14 cellular contexts compared by ENCODE assay signal in the genomic region with DNA sequence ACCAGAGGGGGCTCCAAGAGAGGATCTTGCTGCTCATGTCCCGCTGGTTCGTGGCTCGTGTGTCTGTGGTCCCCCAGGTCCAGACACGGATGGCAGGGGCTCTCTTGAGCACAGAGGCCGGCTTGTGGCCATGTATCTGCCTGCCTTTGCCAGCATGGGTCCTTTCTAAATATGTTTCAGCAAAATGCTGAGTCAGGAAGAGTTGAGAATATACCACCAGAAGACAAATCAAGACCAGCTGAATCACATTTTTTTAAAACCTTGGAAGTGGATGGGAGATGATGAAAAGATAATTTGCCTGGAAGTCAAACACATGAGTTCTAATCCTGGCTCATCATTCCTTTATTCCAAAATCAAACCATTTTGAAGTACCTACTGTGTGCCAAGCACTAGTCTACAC. TPM values are rescaled to one million over a fixed set of nuclear protein-coding genes. Genes with fewer than 3 reads are reported as not detected.
DNase-seq lines count a peak whose midpoint lies in the region; ATAC-seq and TF ChIP-seq lines count a peak whose summit lies in the region.
"Had no signal": no experiment of that assay in that cellular context is flagged by ENCODE, and none has a peak within 500 bp of the region (broad histone marks: within the 10 kb centered on the region; RNA-seq: fewer than 3 reads in every experiment).

No MANE protein-coding gene starts in this region.

- H3K4me3 Mint-ChIP-seq in Calu3 (ENCODE audit: low read depth, unreplicated experiment) = no peak overlapping the region
- H3K4me3 Mint-ChIP-seq: activated CD4-positive, alpha-beta memory T cell treated with anti-CD3 and anti-CD28 coated beads, Interleukin-2, amount 10 ng/mL, durations not matched to agents 7 days and 5 days had no signal

- no peaks in the 10 kb centered on the region for H3K9me3 Mint-ChIP-seq in Calu3 (ENCODE audit: low read depth, unreplicated experiment)
- H3K9me3 Mint-ChIP-seq: activated CD4-positive, alpha-beta memory T cell treated with anti-CD3 and anti-CD28 coated beads, Interleukin-2, amount 10 ng/mL, durations not matched to agents 7 days and 5 days had no signal

- ATAC-seq in heart right ventricle (peak in 2 of 8 donors; percentile 5 to 6), Right ventricle myocardium superior (ENCODE audit: poor library complexity) (no peak)

- H3K36me3 ChIP-seq in heart right ventricle (peaks cover 0 to 74% (median 16%) of the 10 kb centered on the region in 9 donors), fibroblast of lung (ENCODE audit: control insufficient read depth, insufficient read depth, low read length) (no peaks in the 10 kb centered on the region), parathyroid adenoma (ENCODE audit: control insufficient read depth, insufficient read depth, low read length) (no peaks in the 10 kb centered on the region), PC-9 (ENCODE audit: low read depth) (peaks cover 20% of the 10 kb centered on the region)
- H3K36me3 ChIP-seq: prostate gland had no signal

- H3K27ac Mint-ChIP-seq in Calu3 (ENCODE audit: unreplicated experiment) = no peak overlapping the region
- H3K27ac Mint-ChIP-seq: activated CD4-positive, alpha-beta memory T cell treated with anti-CD3 and anti-CD28 coated beads, Interleukin-2, amount 10 ng/mL, durations not matched to agents 7 days and 5 days had no signal

- H3K4me1 ChIP-seq in heart right ventricle (peaks cover 16 to 90% (median 63%) of the 10 kb centered on the region in 9 donors), fibroblast of lung (ENCODE audit: control insufficient read depth, extremely low read depth, insufficient read depth, low read length) (peaks cover 47% of the 10 kb centered on the region), parathyroid adenoma (peaks cover 13% of the 10 kb centered on the region), PC-9 (replicated peaks; ENCODE audit: insufficient read depth) (no peaks in the 10 kb centered on the region)
- H3K4me1 ChIP-seq: prostate gland had no signal

- H3K79me2 ChIP-seq in fibroblast of lung (ENCODE audit: control insufficient read depth, insufficient read depth, low read length) = no peaks in the 10 kb centered on the region
- peaks cover 6% of the 10 kb centered on the region for H3K79me2 ChIP-seq in parathyroid adenoma
- no peaks in the 10 kb centered on the region for H3K79me2 ChIP-seq in PC-9 (ENCODE audit: low read depth)

- H3K4me2 ChIP-seq in fibroblast of lung (ENCODE audit: extremely low read depth, insufficient read depth, low read length) (peak overlapping the region; percentile 15), parathyroid adenoma (ENCODE audit: low read length) (no peak overlapping the region), PC-9 (no peak overlapping the region)

- 53 to 60% methylated on average over 5 of the region's 5 CpGs for WGBS in heart right ventricle, 2 donors

- H3F3A ChIP-seq in PC-9 (ENCODE audit: insufficient read depth, low read depth) = no peaks in the 10 kb centered on the region

- H3K4me1 Mint-ChIP-seq in Calu3 (ENCODE audit: low read depth, unreplicated experiment) = no peaks in the 10 kb centered on the region
- H3K4me1 Mint-ChIP-seq: activated CD4-positive, alpha-beta memory T cell treated with anti-CD3 and anti-CD28 coated beads, Interleukin-2, amount 10 ng/mL, durations not matched to agents 7 days and 5 days had no signal

- H2AFZ ChIP-seq in fibroblast of lung (ENCODE audit: low read length) (no peak overlapping the region), parathyroid adenoma (no peak overlapping the region), PC-9 (no peak overlapping the region)

- TF ChIP-seq CTCF in heart right ventricle (IDR thresholded peaks at IDR 0.05) (no peak), fibroblast of lung (conservative IDR thresholded peaks at IDR 0.05 in 1 of 2, IDR thresholded peaks at IDR 0.05 in 1 of 2; ENCODE audit: low read depth in 1 of 2, low read length in 2 of 2) (no peak), parathyroid adenoma (IDR thresholded peaks at IDR 0.05) (no peak), PC-9 (conservative IDR thresholded peaks at IDR 0.05) (no peak), Calu3 (IDR thresholded peaks at IDR 0.05; ENCODE audit: unreplicated experiment) (no peak)

- no peak overlapping the region for H3K4me3 ChIP-seq in heart right ventricle
- H3K4me3 ChIP-seq in fibroblast of lung (replicated peaks in 1 of 4; ENCODE audit: control extremely low read depth in 1 of 4, insufficient read depth in 1 of 4, low read depth in 3 of 4, low read length in 4 of 4) = no peak overlapping the region
- H3K4me3 ChIP-seq in parathyroid adenoma (ENCODE audit: low read depth, low read length) = no peak overlapping the region
- no peak overlapping the region for H3K4me3 ChIP-seq in PC-9
- H3K4me3 ChIP-seq: prostate gland had no signal

- H3K9ac ChIP-seq in fibroblast of lung (ENCODE audit: insufficient read depth, low read length) (no peak overlapping the region), parathyroid adenoma (no peak overlapping the region)

- intact Hi-C loops in heart right ventricle (cut with DNase I) (loop anchor here in 3 of 10 donors (5.0 to 10.0 kb wide), 3 partner anchors 42 to 54 kb away; a partner anchor contains a TSS), Right ventricle myocardium superior (cut with DNase I) (loop anchor here (10.0 kb wide), 1 partner anchor 54 kb away; a partner anchor contains a TSS), PC-9 (cut with micrococcal nuclease; ENCODE audit: unreplicated experiment) (no loop called here), Calu3 (cut with micrococcal nuclease; ENCODE audit: unreplicated experiment) (no loop called here)

- H4K20me1 ChIP-seq in fibroblast of lung (ENCODE audit: control insufficient read depth, extremely low read depth, insufficient read depth, low read length) (no peaks in the 10 kb centered on the region), PC-9 (ENCODE audit: insufficient read depth) (no peaks in the 10 kb centered on the region)

- H3K36me3 Mint-ChIP-seq in Calu3 (ENCODE audit: insufficient read depth, unreplicated experiment) = no peaks in the 10 kb centered on the region

- DNase-seq in heart right ventricle = no peak
- DNase-seq in Right ventricle myocardium superior = no peak
- no peak for DNase-seq in fibroblast of lung (ENCODE audit: low read depth in 2 of 2)
- DNase-seq in NCI-H1417 treated with DMSO at 0.1 percent for 48 hours (lab: John Stamatoyannopoulos, UW) = no peak
- no peak for DNase-seq in PC-9
- no peak for DNase-seq in KG1 (lab: John Stamatoyannopoulos, UW)
- DNase-seq in Calu3 = no peak
- DNase-seq: activated CD4-positive, alpha-beta memory T cell treated with anti-CD3 and anti-CD28 coated beads, Interleukin-2, amount 10 ng/mL, durations not matched to agents 7 days and 5 days; NCI-H1930; stimulated activated CD4-positive, alpha-beta T cell treated with anti-CD3 and anti-CD28 coated beads, Interleukin-4, amount 100 ng/mL, for 4 hours; stimulated activated naive CD4-positive, alpha-beta T cell had no signal

- CTCF ChIA-PET in PC-9 (lab: Charles Lee) (no interaction called here), Calu3 (lab: Charles Lee) (no interaction called here)

- BruUV-seq in PC-9 (replicated peaks; lab: Mats Ljungman, UMichigan) = no TSS peak
- no TSS peak for BruUV-seq in Calu3 (replicated peaks; lab: Mats Ljungman, UMichigan)

- no peaks in the 10 kb centered on the region for H3K27me3 Mint-ChIP-seq in Calu3 (ENCODE audit: unreplicated experiment)

- H3K9me3 ChIP-seq in heart right ventricle (no peaks in the 10 kb centered on the region), fibroblast of lung (ENCODE audit: control insufficient read depth, insufficient read depth, low read depth, low read length) (no peaks in the 10 kb centered on the region), parathyroid adenoma (ENCODE audit: control insufficient read depth, low read length) (no peaks in the 10 kb centered on the region), PC-9 (ENCODE audit: insufficient read depth, low read depth) (no peaks in the 10 kb centered on the region)
- H3K9me3 ChIP-seq: prostate gland had no signal

- H3K27me3 ChIP-seq in heart right ventricle (no peaks in the 10 kb centered on the region), fibroblast of lung (ENCODE audit: control insufficient read depth, insufficient read depth, low read length) (no peaks in the 10 kb centered on the region), parathyroid adenoma (ENCODE audit: control insufficient read depth, insufficient read depth, low read length) (no peaks in the 10 kb centered on the region), PC-9 (ENCODE audit: insufficient read depth, low read depth) (no peaks in the 10 kb centered on the region)

- no peaks in the 10 kb centered on the region for H3K9me2 ChIP-seq in PC-9 (ENCODE audit: insufficient read depth)

- peak overlapping the region; percentile 19 to 87 (median 79) for H3K27ac ChIP-seq in heart right ventricle
- peak overlapping the region; percentile 71 for H3K27ac ChIP-seq in fibroblast of lung (ENCODE audit: insufficient read depth, low read length)
- H3K27ac ChIP-seq in parathyroid adenoma = peak overlapping the region; percentile 24
- no peak overlapping the region for H3K27ac ChIP-seq in PC-9
- H3K27ac ChIP-seq: HL-60, prostate gland had no signal

- POLR2A ChIA-PET in PC-9 (lab: Charles Lee; ENCODE audit: unreplicated experiment) = no interaction called here

RNA-seq across cellular contexts. Expression of a gene that starts 58.0 kb away (rescaled TPM):
- total RNA-seq in heart right ventricle (10 to 100 TPM; 37.0 to 59.0 (median 47.6) TPM), Right ventricle myocardium superior (33.6 TPM), fibroblast of lung (4.6 and 5.1 TPM in 2 replicates), PC-9 (2021) (7.9 and 8.3 TPM in 2 replicates), Calu3 (2022) (8.0 and 14.3 TPM in 2 replicates)
- polyA plus RNA-seq in heart right ventricle (10 to 100 TPM in 1 of 2 donors, 1 to 10 TPM in 1; 9.8 to 10.8 TPM), fibroblast of lung (4.6 and 20.7 TPM in 2 replicates)
- 3.3 and 17.2 TPM in 2 replicates for polyA plus RNA-seq in fibroblast of lung (2012)
- polyA minus RNA-seq in fibroblast of lung (ENCODE audit: low replicate concordance) = 6.4 and 24.2 TPM in 2 replicates
- total RNA-seq: activated CD4-positive, alpha-beta memory T cell treated with anti-CD3 and anti-CD28 coated beads, Interleukin-2, amount 10 ng/mL, durations not matched to agents 7 days and 5 days had no signal
